ENCODE assay signal across 8 cellular contexts in the genomic region with DNA sequence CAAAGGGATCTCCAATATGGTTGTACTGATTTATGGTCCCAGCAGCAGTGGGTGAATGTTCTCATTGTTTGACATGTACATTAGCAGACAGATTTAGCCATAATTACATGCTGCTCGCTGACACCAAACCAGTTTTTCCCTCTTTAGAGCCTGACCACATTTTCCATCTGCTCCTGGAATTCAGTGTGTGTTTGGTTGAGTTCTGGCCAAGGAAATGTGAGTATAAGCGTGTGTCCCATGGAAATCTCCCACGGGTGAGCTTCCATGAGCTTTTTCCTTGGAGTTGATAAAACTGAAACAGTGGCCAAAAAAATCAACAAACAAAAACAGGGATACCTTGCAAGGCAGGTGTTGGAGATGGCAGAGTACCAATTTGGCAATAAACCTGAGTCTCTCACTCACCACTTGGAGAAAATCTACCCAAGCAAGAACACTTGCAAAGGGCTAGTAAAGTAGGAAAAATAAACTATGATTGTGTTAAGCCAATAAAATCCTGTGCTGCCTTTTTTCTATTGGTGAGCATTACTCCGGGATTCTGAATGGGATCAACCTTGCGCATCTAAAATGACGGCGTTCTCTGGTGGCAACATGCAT.
DNase-seq lines count a peak whose midpoint lies in the region; ATAC-seq, FAIRE-seq and TF ChIP-seq lines count a peak whose summit lies in the region.
"Not testable (repeated sequence)": the region's sequence is repeated elsewhere in the genome, so short reads cannot be mapped to it uniquely, and the experiment has no call there.

No MANE protein-coding gene starts in this region.

- POLR2A ChIA-PET in A549 (lab: Yijun Ruan, JAX); endothelial cell of umbilical vein (lab: Charles Lee): not testable (repeated sequence)

- H3K9me3 ChIP-seq in A549; endothelial cell of umbilical vein (replicated peaks; ENCODE audit: control insufficient read depth, insufficient read depth, low read length); keratinocyte (ENCODE audit: control insufficient read depth, low read depth, low read length): not testable (repeated sequence)

- H3K27me3 ChIP-seq in endothelial cell of umbilical vein (ENCODE audit: control insufficient read depth in 2 of 2, insufficient read depth in 2 of 2, low read length in 2 of 2); keratinocyte (ENCODE audit: control insufficient read depth, extremely low read depth, insufficient read depth, low read length): not testable (repeated sequence)

- DNase-seq in A549 (ENCODE audit: low read depth in 1 of 2, low spot score in 1 of 2); endothelial cell of umbilical vein (ENCODE audit: low read depth, low spot score); keratinocyte (ENCODE audit: low read depth, low spot score): not testable (repeated sequence)
- DNase-seq in DMS 273 treated with DMSO at 0.1 percent for 48 hours (lab: John Stamatoyannopoulos, UW) (peak; percentile 29), NCI-H1694 (lab: John Stamatoyannopoulos, UW) (peak; percentile 27), NCI-H2081 treated with DMSO at 0.1 percent for 48 hours (lab: John Stamatoyannopoulos, UW) (peak; percentile 38), NCI-H748 (lab: John Stamatoyannopoulos, UW; ENCODE audit: unreplicated experiment) (peak; percentile 14), cerebellar cortex (ENCODE audit: low spot score) (peak; percentile 1)

- not testable (repeated sequence) for H4K20me1 ChIP-seq in endothelial cell of umbilical vein (replicated peaks; ENCODE audit: control insufficient read depth, extremely low read depth, insufficient read depth, low read length); keratinocyte (ENCODE audit: control insufficient read depth, extremely low read depth, insufficient read depth, low read length)

- not testable (repeated sequence) for BruUV-seq in endothelial cell of umbilical vein (replicated peaks; lab: Mats Ljungman, UMichigan)

- H3K4me1 ChIP-seq in A549; endothelial cell of umbilical vein (ENCODE audit: control insufficient read depth, extremely low read depth, insufficient read depth, low read length); keratinocyte (ENCODE audit: control insufficient read depth, extremely low read depth, insufficient read depth, low read length): not testable (repeated sequence)

- not testable (repeated sequence) for H3K79me2 ChIP-seq in endothelial cell of umbilical vein (ENCODE audit: control insufficient read depth, insufficient read depth, low read length); keratinocyte (ENCODE audit: control insufficient read depth, insufficient read depth, low read length)

- H3K9me1 ChIP-seq in endothelial cell of umbilical vein (replicated peaks; ENCODE audit: control insufficient read depth, extremely low read depth, insufficient read depth, low read length); keratinocyte (ENCODE audit: control insufficient read depth, extremely low read depth, insufficient read depth, low read length): not testable (repeated sequence)

- not testable (repeated sequence) for TF ChIP-seq CTCF in A549 (IDR thresholded peaks at IDR 0.05); endothelial cell of umbilical vein (IDR thresholded peaks at IDR 0.05; ENCODE audit: extremely low read depth in 1 of 2, insufficient read depth in 1 of 2, low read depth in 1 of 2, low read length in 2 of 2); keratinocyte (optimal IDR thresholded peaks at IDR 0.05 in 1 of 3, IDR thresholded peaks at IDR 0.05 in 1 of 3, conservative IDR thresholded peaks at IDR 0.05 in 1 of 3; ENCODE audit: extremely low read depth in 1 of 3, insufficient read depth in 2 of 3, low read length in 3 of 3)

- not testable (repeated sequence) for H2AFZ ChIP-seq in endothelial cell of umbilical vein (ENCODE audit: low read depth, low read length); keratinocyte (ENCODE audit: control insufficient read depth, low read length)

- not testable (repeated sequence) for ATAC-seq in A549

- not testable (repeated sequence) for H3K36me3 ChIP-seq in endothelial cell of umbilical vein (ENCODE audit: control insufficient read depth in 2 of 2, extremely low read depth in 1 of 2, insufficient read depth in 2 of 2, low read length in 2 of 2); keratinocyte (ENCODE audit: control insufficient read depth in 2 of 2, extremely low read depth in 1 of 2, insufficient read depth in 2 of 2, low read length in 2 of 2)

- TF ChIP-seq POLR2A in A549 (IDR thresholded peaks at IDR 0.05; ENCODE audit: low read length); endothelial cell of umbilical vein (IDR thresholded peaks at IDR 0.05; ENCODE audit: low read depth, low read length): not testable (repeated sequence)

- TF ChIP-seq RAD21 in A549 (conservative IDR thresholded peaks at IDR 0.05 in 1 of 2, IDR thresholded peaks at IDR 0.05 in 1 of 2): not testable (repeated sequence)

- intact Hi-C loops in endothelial cell of umbilical vein (cut with micrococcal nuclease): not testable (repeated sequence)

- TF ChIP-seq EP300 in A549 (IDR thresholded peaks at IDR 0.05): not testable (repeated sequence)

- CTCF ChIA-PET in A549 (lab: Yijun Ruan, JAX); endothelial cell of umbilical vein (lab: Charles Lee): not testable (repeated sequence)

- peak; percentile 92 for FAIRE-seq in A549 (lab: Jason Lieb, UNC)
- peak; percentile 74 for FAIRE-seq in endothelial cell of umbilical vein (lab: Jason Lieb, UNC)
- FAIRE-seq in keratinocyte (lab: Jason Lieb, UNC): peak; percentile 59

- H3K4me2 ChIP-seq in A549; endothelial cell of umbilical vein (ENCODE audit: insufficient read depth, low read length); keratinocyte (ENCODE audit: control insufficient read depth, extremely low read depth, insufficient read depth, low read depth, low read length): not testable (repeated sequence)

- dilution Hi-C loops in endothelial cell of umbilical vein (cut with MboI; ENCODE audit: extremely low pct_ligation_motif_present, low sequenced_read_pairs); keratinocyte (cut with MboI; ENCODE audit: extremely low pct_ligation_motif_present, low sequenced_read_pairs): not testable (repeated sequence)

- WGBS in A549 (ENCODE audit: missing lambda C conversion rate): 41% methylated on average over 7 of the region's 7 CpGs

- H3K27ac ChIP-seq in A549; endothelial cell of umbilical vein (ENCODE audit: insufficient read depth, low read depth, low read length); keratinocyte (ENCODE audit: control insufficient read depth, insufficient read depth, low read length): not testable (repeated sequence)

- not testable (repeated sequence) for H3K9ac ChIP-seq in endothelial cell of umbilical vein (replicated peaks; ENCODE audit: extremely low read depth, insufficient read depth, low read length); keratinocyte (ENCODE audit: control insufficient read depth, extremely low read depth, insufficient read depth, low read length)

- H3K4me3 ChIP-seq in A549; endothelial cell of umbilical vein (replicated peaks in 1 of 3; ENCODE audit: insufficient read depth in 1 of 3, low read depth in 1 of 3, low read length in 3 of 3); keratinocyte (ENCODE audit: control insufficient read depth in 2 of 3, extremely low read depth in 1 of 3, insufficient read depth in 2 of 3, low read depth in 1 of 3, low read length in 3 of 3): not testable (repeated sequence)
